In genomic region chr7:21300692-21301091, GRCh38 we compare ENCODE assay signal across 14 cellular contexts.
DNase-seq lines count a peak whose midpoint lies in the region; ATAC-seq, FAIRE-seq and TF ChIP-seq lines count a peak whose summit lies in the region.
"Had no signal": no experiment of that assay in that cellular context is flagged by ENCODE, and none has a peak within 500 bp of the region (broad histone marks: within the 10 kb centered on the region; RNA-seq: fewer than 3 reads in every experiment).

No MANE protein-coding gene starts in this region.

- no peaks in the 10 kb centered on the region for H3K9me2 ChIP-seq in Loucy (replicated peaks; ENCODE audit: low read depth, low read length)

- no peak overlapping the region for H3K4me3 Mint-ChIP-seq in MCF 10A (ENCODE audit: unreplicated experiment)
- no peak overlapping the region for H3K4me3 Mint-ChIP-seq in chondrocyte (ENCODE audit: unreplicated experiment)
- H3K4me3 Mint-ChIP-seq: activated CD4-positive, alpha-beta memory T cell treated with anti-CD3 and anti-CD28 coated beads for 36 hours; activated naive CD8-positive, alpha-beta T cell treated with anti-CD3 and anti-CD28 coated beads, Interleukin-2, amount 50 U/mL, for 24 hours; naive thymus-derived CD4-positive, alpha-beta T cell had no signal

- H3K9me3 ChIP-seq in breast epithelium: no peaks in the 10 kb centered on the region
- no peaks in the 10 kb centered on the region for H3K9me3 ChIP-seq in Loucy (ENCODE audit: insufficient read depth, low read depth, low read length)
- H3K9me3 ChIP-seq: BLaER1 treated with 17β-estradiol and CSF1 and Interleukin-3, amounts not matched to agents 10 nM and 100 nM had no signal

- H3K4me1 Mint-ChIP-seq in MCF 10A (ENCODE audit: insufficient read depth, unreplicated experiment) (no peaks in the 10 kb centered on the region), chondrocyte (ENCODE audit: low read depth) (no peaks in the 10 kb centered on the region)

- H3K79me2 ChIP-seq in Loucy (ENCODE audit: insufficient read depth, low read length): no peaks in the 10 kb centered on the region

- CTCF ChIA-PET in MCF 10A (lab: Yijun Ruan, JAX): interaction anchor here (0.6 kb wide), 1 partner anchor 707 kb away, joined by 3 read pairs; no protein-coding TSS in a partner anchor

- H2AFZ ChIP-seq in Loucy (ENCODE audit: low read length): no peak overlapping the region

- H3K4me3 ChIP-seq in breast epithelium (no peak overlapping the region), Loucy (ENCODE audit: low read length, poor library complexity, severe bottlenecking) (no peak overlapping the region)
- H3K4me3 ChIP-seq: BLaER1 treated with 17β-estradiol and CSF1 and Interleukin-3, amounts not matched to agents 10 nM and 100 nM had no signal

- intact Hi-C loops in MCF 10A (cut with micrococcal nuclease): no loop called here
- intact Hi-C loops in breast epithelium (cut with DNase I; ENCODE audit: low total_unique reads): no loop called here

- in situ Hi-C loops in GM13976 (cut with MboI; ENCODE audit: low sequenced_read_pairs, unreplicated experiment): no loop called here

- TF ChIP-seq CTCF in MCF 10A (IDR thresholded peaks at IDR 0.05; ENCODE audit: unreplicated experiment): peak; percentile 14
- no peak for TF ChIP-seq CTCF in breast epithelium (IDR thresholded peaks at IDR 0.05)
- TF ChIP-seq CTCF in Loucy (conservative IDR thresholded peaks at IDR 0.05; ENCODE audit: low read length): peak; percentile 60
- peak; percentile 58 for TF ChIP-seq CTCF in chondrocyte (IDR thresholded peaks at IDR 0.05)
- no peak for TF ChIP-seq CTCF in GM13976 (IDR thresholded peaks at IDR 0.05; ENCODE audit: borderline replicate concordance, control extremely low read depth, extremely low read depth, insufficient read depth, missing control alignments)

- peak; percentile 8 for DNase-seq in MCF 10A (ENCODE audit: unreplicated experiment)
- no peak for DNase-seq in breast epithelium (ENCODE audit: low spot score in 2 of 2)
- DNase-seq in chondrocyte (ENCODE audit: low spot score): no peak
- peak; percentile 8 for DNase-seq in urothelium cell line (ENCODE audit: low spot score)
- DNase-seq in GM13976 (ENCODE audit: low spot score): no peak
- DNase-seq: activated CD4-positive, alpha-beta memory T cell treated with anti-CD3 and anti-CD28 coated beads for 36 hours; activated naive CD8-positive, alpha-beta T cell treated with anti-CD3 and anti-CD28 coated beads, Interleukin-2, amount 50 U/mL, for 24 hours; NCI-H2029 treated with DMSO at 0.1 percent for 48 hours; stimulated activated naive CD4-positive, alpha-beta T cell treated with Interleukin-2 at 50 U/mL for 16 hours had no signal

- no peaks in the 10 kb centered on the region for H3K36me3 Mint-ChIP-seq in MCF 10A (ENCODE audit: insufficient read depth, unreplicated experiment)
- H3K36me3 Mint-ChIP-seq in chondrocyte (ENCODE audit: low read depth): no peaks in the 10 kb centered on the region
- H3K36me3 Mint-ChIP-seq: activated CD4-positive, alpha-beta memory T cell treated with anti-CD3 and anti-CD28 coated beads for 36 hours had no signal

- no peak for FAIRE-seq in urothelium cell line (lab: Jason Lieb, UNC)

- no peaks in the 10 kb centered on the region for H4K20me1 ChIP-seq in Loucy (ENCODE audit: insufficient read depth, low read length, poor library complexity, severe bottlenecking)
- H4K20me1 ChIP-seq: BLaER1 treated with 17β-estradiol and CSF1 and Interleukin-3, amounts not matched to agents 10 nM and 100 nM had no signal

- no peak overlapping the region for H3K27ac Mint-ChIP-seq in MCF 10A (ENCODE audit: low read depth, unreplicated experiment)
- no peak overlapping the region for H3K27ac Mint-ChIP-seq in chondrocyte (ENCODE audit: unreplicated experiment)
- H3K27ac Mint-ChIP-seq: activated CD4-positive, alpha-beta memory T cell treated with anti-CD3 and anti-CD28 coated beads for 36 hours; activated naive CD8-positive, alpha-beta T cell treated with anti-CD3 and anti-CD28 coated beads, Interleukin-2, amount 50 U/mL, for 24 hours; naive thymus-derived CD4-positive, alpha-beta T cell had no signal

- BruUV-seq in MCF 10A (replicated peaks; lab: Mats Ljungman, UMichigan): no TSS peak

- POLR2A ChIA-PET in MCF 10A (lab: Yijun Ruan, JAX): interaction anchor here (0.6 kb wide), 1 partner anchor 327 kb away, joined by 3 read pairs; no protein-coding TSS in a partner anchor

- H3K36me3 ChIP-seq in breast epithelium (no peaks in the 10 kb centered on the region), Loucy (ENCODE audit: insufficient read depth, low read length) (no peaks in the 10 kb centered on the region)
- H3K36me3 ChIP-seq: BLaER1 treated with 17β-estradiol and CSF1 and Interleukin-3, amounts not matched to agents 10 nM and 100 nM had no signal

- TF ChIP-seq POLR2A in breast epithelium (IDR thresholded peaks at IDR 0.05): no peak

- H3K27ac ChIP-seq in breast epithelium: no peak overlapping the region
- H3K27ac ChIP-seq: BLaER1 treated with 17β-estradiol and CSF1 and Interleukin-3, amounts not matched to agents 10 nM and 100 nM had no signal

- no peak overlapping the region for H3K9ac ChIP-seq in Loucy (ENCODE audit: low read depth, low read length, poor library complexity, severe bottlenecking)
- H3K9ac ChIP-seq: BLaER1 treated with 17β-estradiol and CSF1 and Interleukin-3, amounts not matched to agents 10 nM and 100 nM had no signal

- H3K27me3 Mint-ChIP-seq in MCF 10A (ENCODE audit: insufficient read depth, unreplicated experiment) (no peaks in the 10 kb centered on the region), chondrocyte (ENCODE audit: low read depth) (peaks cover 2% of the 10 kb centered on the region)
- H3K27me3 Mint-ChIP-seq: activated CD4-positive, alpha-beta memory T cell treated with anti-CD3 and anti-CD28 coated beads for 36 hours had no signal

- H3K9me3 Mint-ChIP-seq in MCF 10A (ENCODE audit: unreplicated experiment) (no peaks in the 10 kb centered on the region), chondrocyte (ENCODE audit: low read depth) (no peaks in the 10 kb centered on the region)
- H3K9me3 Mint-ChIP-seq: activated CD4-positive, alpha-beta memory T cell treated with anti-CD3 and anti-CD28 coated beads for 36 hours; activated naive CD8-positive, alpha-beta T cell treated with anti-CD3 and anti-CD28 coated beads, Interleukin-2, amount 50 U/mL, for 24 hours had no signal

- ATAC-seq in GM19397 (IDR thresholded peaks at IDR 0.05; ENCODE audit: unreplicated experiment): no peak
- ATAC-seq in HG02588 (IDR thresholded peaks at IDR 0.05; ENCODE audit: unreplicated experiment): no peak
- ATAC-seq: activated naive CD8-positive, alpha-beta T cell treated with anti-CD3 and anti-CD28 coated beads, Interleukin-2, amount 50 U/mL, for 24 hours; naive thymus-derived CD4-positive, alpha-beta T cell had no signal

- no peaks in the 10 kb centered on the region for H3F3A ChIP-seq in Loucy (ENCODE audit: low read depth)

- H3K4me2 ChIP-seq in Loucy (ENCODE audit: low read depth, low read length, poor library complexity, severe bottlenecking): no peak overlapping the region
- H3K4me2 ChIP-seq: BLaER1 treated with 17β-estradiol and CSF1 and Interleukin-3, amounts not matched to agents 10 nM and 100 nM had no signal

- no peaks in the 10 kb centered on the region for H3K4me1 ChIP-seq in breast epithelium
- H3K4me1 ChIP-seq in Loucy (ENCODE audit: insufficient read depth, low read length, poor library complexity, severe bottlenecking): no peaks in the 10 kb centered on the region

- peaks cover 0 to 5% of the 10 kb centered on the region in 2 donors for H3K27me3 ChIP-seq in breast epithelium
- no peaks in the 10 kb centered on the region for H3K27me3 ChIP-seq in Loucy (ENCODE audit: insufficient read depth, low read length, poor library complexity, severe bottlenecking)
- H3K27me3 ChIP-seq: BLaER1 treated with 17β-estradiol and CSF1 and Interleukin-3, amounts not matched to agents 10 nM and 100 nM had no signal

Comparison
In these comparisons a context has a peak if more than half of its experiments do, and no peak if none do; other contexts are left out.
1. DNase-seq: peak in MCF 10A (single experiment) and urothelium cell line (single experiment); none in breast epithelium (0 of 2), chondrocyte (single experiment) and GM13976 (single experiment).
2. CTCF ChIP-seq: peak in MCF 10A (single experiment), Loucy (single experiment) and chondrocyte (single experiment); none in breast epithelium (0 of 3) and GM13976 (single experiment).